8 cellular contexts compared by ENCODE assay signal in the genomic region with DNA sequence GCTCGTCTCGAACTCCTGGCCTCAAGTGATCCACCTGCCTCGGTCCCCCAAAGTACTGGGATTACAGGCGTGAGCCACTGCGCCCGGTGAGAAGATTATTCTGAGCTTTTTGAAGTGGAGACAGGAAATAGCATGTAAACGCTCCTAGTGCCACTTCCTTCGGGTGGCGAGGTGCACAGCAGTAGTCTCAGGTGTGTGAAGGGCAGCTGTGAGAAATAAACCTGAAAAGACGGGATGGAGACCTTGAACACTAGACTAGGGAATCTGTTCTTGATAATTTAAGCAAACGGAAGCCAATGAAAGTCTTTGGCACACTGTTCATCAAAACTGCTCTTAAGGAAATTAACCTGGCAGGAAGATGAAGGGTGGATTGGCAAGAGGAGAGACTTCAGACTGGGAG. TPM values are rescaled to one million over a fixed set of nuclear protein-coding genes. Genes with fewer than 3 reads are reported as not detected.
A peak's percentile ranks its signal among the peaks of the same experiment; 100 is the strongest.
DNase-seq lines count a peak whose midpoint lies in the region; ATAC-seq and TF ChIP-seq lines count a peak whose summit lies in the region.

No MANE protein-coding gene starts in this region.

- H3K4me3 ChIP-seq in right atrium auricular region (peak overlapping the region; percentile 93 to 95), left lung (peak overlapping the region in 1 of 2 donors; percentile 63), tibial artery (peak overlapping the region; percentile 98 to 99), adrenal gland (peak overlapping the region in 2 of 4 donors; percentile 83 to 88)

- DNase-seq in right atrium auricular region (ENCODE audit: low spot score) (no peak), cardiac septum (ENCODE audit: low spot score) (no peak), left lung (no peak), tibial artery (no peak), adrenal gland (no peak), SIG-M5 treated with dmso at 0.1 percent for 504 hours (lab: John Stamatoyannopoulos, UW; ENCODE audit: unreplicated experiment) (no peak), NCI-H1092 (lab: John Stamatoyannopoulos, UW) (no peak)
- peak; percentile 32 for DNase-seq in activated naive CD4-positive, alpha-beta T cell treated with anti-CD3 and anti-CD28 coated beads, Interleukin-2, amount 50 U/mL, for 16 hours

- H3K27me3 ChIP-seq in right atrium auricular region: no peaks in the 10 kb centered on the region
- peaks cover 2 to 60% of the 10 kb centered on the region in 2 donors for H3K27me3 ChIP-seq in left lung
- H3K27me3 ChIP-seq in tibial artery: peaks cover 0 to 8% of the 10 kb centered on the region in 2 donors
- no peaks in the 10 kb centered on the region for H3K27me3 ChIP-seq in adrenal gland

- 36 to 40% (median 39%) methylated on average over 9 to 11 of the region's 11 CpGs for WGBS in adrenal gland, 4 donors

- H3K9me3 ChIP-seq in right atrium auricular region: peaks cover 0 to 9% of the 10 kb centered on the region in 2 donors
- H3K9me3 ChIP-seq in left lung: peaks cover 0 to 6% of the 10 kb centered on the region in 2 donors
- H3K9me3 ChIP-seq in tibial artery: peaks cover 0 to 3% (median 0%) of the 10 kb centered on the region in 3 donors
- no peaks in the 10 kb centered on the region for H3K9me3 ChIP-seq in adrenal gland (replicated peaks in 1 of 3)

- peaks cover 0 to 7% of the 10 kb centered on the region in 2 donors for H3K4me1 ChIP-seq in right atrium auricular region
- H3K4me1 ChIP-seq in left lung: peaks cover 0 to 17% of the 10 kb centered on the region in 2 donors
- peaks cover 0 to 12% (median 5%) of the 10 kb centered on the region in 4 donors for H3K4me1 ChIP-seq in tibial artery
- H3K4me1 ChIP-seq in adrenal gland (replicated peaks in 1 of 2): peaks cover 4% of the 10 kb centered on the region in 2 donors

- TF ChIP-seq POLR2A in adrenal gland (IDR thresholded peaks at IDR 0.05): no peak

- ATAC-seq in left lung: peak; percentile 2

- no peaks in the 10 kb centered on the region for H3K36me3 ChIP-seq in right atrium auricular region
- no peaks in the 10 kb centered on the region for H3K36me3 ChIP-seq in left lung
- H3K36me3 ChIP-seq in tibial artery: no peaks in the 10 kb centered on the region
- no peaks in the 10 kb centered on the region for H3K36me3 ChIP-seq in adrenal gland (replicated peaks in 1 of 2)

- TF ChIP-seq CTCF in right atrium auricular region (IDR thresholded peaks at IDR 0.05) (no peak), left lung (IDR thresholded peaks at IDR 0.05) (no peak), tibial artery (IDR thresholded peaks at IDR 0.05) (no peak), adrenal gland (IDR thresholded peaks at IDR 0.05) (no peak)

- intact Hi-C loops in cardiac septum (cut with DNase I) (no loop called here), left lung (cut with DNase I) (no loop called here), tibial artery (cut with DNase I; ENCODE audit: low total_unique reads) (no loop called here), adrenal gland (cut with DNase I) (loop anchor here in 1 of 2 donors (10.0 kb wide), 1 partner anchor 138 kb away; a partner anchor contains a TSS)

- H3K27ac ChIP-seq in right atrium auricular region: peak overlapping the region in 1 of 2 donors; percentile 86
- H3K27ac ChIP-seq in left lung: peak overlapping the region in 1 of 2 donors; percentile 27
- peak overlapping the region; percentile 90 to 93 for H3K27ac ChIP-seq in tibial artery
- no peak overlapping the region for H3K27ac ChIP-seq in adrenal gland

RNA-seq across cellular contexts. Expression of a gene that starts 0.4 kb away (rescaled TPM):
- total RNA-seq in right atrium auricular region: 1 to 10 TPM; 4.7 to 4.8 TPM
- total RNA-seq in cardiac septum: 5.2 TPM
- 10 to 100 TPM; 23.3 to 29.1 TPM for total RNA-seq in left lung
- 10 to 100 TPM in 1 of 8 donors, 1 to 10 TPM in 7; 1.9 to 18.3 (median 5.8) TPM for total RNA-seq in adrenal gland
- 1 to 10 TPM; 3.0 to 7.6 (median 5.5) TPM for polyA plus RNA-seq in adrenal gland

RNA-seq across cellular contexts. Expression of a gene that starts 39.6 kb away (rescaled TPM):
- total RNA-seq in right atrium auricular region: 1 to 10 TPM in 1 of 2 donors, under 1 TPM in 1; 0.98 to 2.1 TPM
- total RNA-seq in cardiac septum: 0.48 TPM
- total RNA-seq in left lung: under 1 TPM; 0.39 to 0.41 TPM
- 1 to 10 TPM in 6 of 8 donors, under 1 TPM in 2; 0.71 to 4.0 (median 1.9) TPM for total RNA-seq in adrenal gland
- polyA plus RNA-seq in adrenal gland: 1 to 10 TPM in 2 of 3 donors, under 1 TPM in 1; 0.88 to 3.8 (median 1.3) TPM

RNA-seq across cellular contexts. Expression of a gene that starts 40.8 kb away (rescaled TPM):
- 10 to 100 TPM; 14.5 to 16.1 TPM for total RNA-seq in right atrium auricular region
- 18.4 TPM for total RNA-seq in cardiac septum
- total RNA-seq in left lung: 10 to 100 TPM; 32.9 to 37.8 TPM
- 10 to 100 TPM; 17.8 to 38.4 (median 26.8) TPM for total RNA-seq in adrenal gland
- polyA plus RNA-seq in adrenal gland: 10 to 100 TPM; 14.1 to 22.3 (median 18.0) TPM

Comparison
In these comparisons a context has a peak if more than half of its experiments do, and no peak if none do; other contexts are left out.
1. H3K27ac ChIP-seq: peak in tibial artery (2 of 2); none in adrenal gland (0 of 5).